Comparison of ENCODE assay signal across 8 cellular contexts in genomic region chr6:166627039-166627874, GRCh38. TPM values are rescaled to one million over a fixed set of nuclear protein-coding genes. Genes with fewer than 3 reads are reported as not detected.
DNase-seq lines count a peak whose midpoint lies in the region; ATAC-seq and TF ChIP-seq lines count a peak whose summit lies in the region.

Gene RPS6KA2 (minus strand): TSS chr6:166627251. CDS start chr6:166627019, 232 bp downstream.

- peaks cover 0 to 14% (median 0%) of the 10 kb centered on the region in 7 donors for H3K27me3 ChIP-seq in heart right ventricle

- H3K4me3 Mint-ChIP-seq in type B pancreatic cell, result peak within 1 kb of the TSS; percentile 91

- H3K4me1 ChIP-seq in heart right ventricle, result peaks cover 5 to 76% (median 59%) of the 10 kb centered on the region in 9 donors

- H3K27me3 Mint-ChIP-seq in type B pancreatic cell, result peaks cover 29% of the 10 kb centered on the region

- DNase-seq in GM13977 (ENCODE audit: low spot score) (peak; percentile 99), NCI-H1436 treated with DMSO at 0.1 percent for 48 hours (lab: John Stamatoyannopoulos, UW) (peak; percentile 89), T-helper 1 cell (peak; percentile 99 to 100 (median 100)), amniotic stem cell (lab: John Stamatoyannopoulos, UW) (peak; percentile 98), heart right ventricle (peak; percentile 100), posterior cingulate gyrus (peak; percentile 100), type B pancreatic cell (ENCODE audit: extremely low spot score, unreplicated experiment) (peak; percentile 100)

- H3K9me3 Mint-ChIP-seq in type B pancreatic cell, result no peaks in the 10 kb centered on the region

- no peaks in the 10 kb centered on the region for H3K36me3 ChIP-seq in heart right ventricle

- TF ChIP-seq CTCF in GM13977 (IDR thresholded peaks at IDR 0.05; ENCODE audit: extremely low read depth, insufficient read depth, missing control alignments) (no peak), heart right ventricle (IDR thresholded peaks at IDR 0.05) (peak in 4 of 9 donors; percentile 28 to 43 (median 36)), type B pancreatic cell (conservative IDR thresholded peaks at IDR 0.05) (no peak)

- peak within 1 kb of the TSS; percentile 78 to 97 (median 92) for H3K4me3 ChIP-seq in heart right ventricle

- peak; percentile 82 for ATAC-seq in HG02852 (IDR thresholded peaks at IDR 0.05; ENCODE audit: unreplicated experiment)
- ATAC-seq in heart right ventricle, result peak; percentile 93 to 97 (median 95)

- H3K4me1 Mint-ChIP-seq in type B pancreatic cell (ENCODE audit: unreplicated experiment), result peaks cover 16% of the 10 kb centered on the region

- intact Hi-C loops in heart right ventricle (cut with DNase I), result loop anchor here in 6 of 10 donors (1.0 to 10.0 kb wide), 6 partner anchors 64 to 142 kb away; no protein-coding TSS in a partner anchor
- intact Hi-C loops in posterior cingulate gyrus (cut with DNase I), result loop anchor here (5.0 to 10.0 kb wide), 3 partner anchors 182 to 245 kb away; partner anchors contain the start of gene MPC1

- in situ Hi-C loops in GM13977 (cut with MboI; ENCODE audit: low pct_unique_long_range_greater_than_20kb, low sequenced_read_pairs, unreplicated experiment), result no loop called here

- WGBS in heart right ventricle, 2 donors, result 0 to 1% methylated on average over 66 to 85 of the region's 86 CpGs

- peak within 1 kb of the TSS; percentile 95 for H3K27ac Mint-ChIP-seq in type B pancreatic cell

- H3K27ac ChIP-seq in heart right ventricle, result peak within 1 kb of the TSS; percentile 85 to 97 (median 90)

- H3K9me3 ChIP-seq in heart right ventricle, result no peaks in the 10 kb centered on the region

- H3K36me3 Mint-ChIP-seq in type B pancreatic cell, result no peaks in the 10 kb centered on the region

RNA-seq across cellular contexts. Expression of gene RPS6KA2, which starts in this region (rescaled TPM):
- total RNA-seq in heart right ventricle, result 10 to 100 TPM; 47.7 to 91.4 (median 76.0) TPM
- polyA plus RNA-seq in heart right ventricle, result 10 to 100 TPM; 20.3 to 65.2 TPM
- total RNA-seq in type B pancreatic cell (ENCODE audit: low replicate concordance), result 23.8 and 39.1 TPM in 2 replicates

Comparison
In these comparisons a context has a peak if more than half of its experiments do, and no peak if none do; other contexts are left out.
1. Peak in every context shown above with its lines: DNase-seq, ATAC-seq, H3K4me3 ChIP-seq and H3K27ac ChIP-seq.